23 cellular contexts compared by ENCODE assay signal in genomic region chr13:112116187-112116950, GRCh38. TPM values are rescaled to one million over a fixed set of nuclear protein-coding genes. Genes with fewer than 3 reads are reported as not detected.
DNase-seq lines count a peak whose midpoint lies in the region; ATAC-seq, FAIRE-seq and TF ChIP-seq lines count a peak whose summit lies in the region.
"Had no signal": no experiment of that assay in that cellular context is flagged by ENCODE, and none has a peak within 500 bp of the region (broad histone marks: within the 10 kb centered on the region; RNA-seq: fewer than 3 reads in every experiment).

No MANE protein-coding gene starts in this region.

- no peak for TF ChIP-seq EP300 in stomach (IDR thresholded peaks at IDR 0.05)

- H2BK120ac ChIP-seq in neuronal stem cell (ENCODE audit: low read depth, low read length), result peak overlapping the region; percentile 21

- peak overlapping the region; percentile 64 for H2BK12ac ChIP-seq in neuronal stem cell (ENCODE audit: low read length)

- H2BK15ac ChIP-seq in neuronal stem cell (ENCODE audit: low read length), result peak overlapping the region; percentile 70

- intact Hi-C loops in cardiac septum (cut with DNase I), result no loop called here
- intact Hi-C loops in heart right ventricle (cut with DNase I), result no loop called here
- intact Hi-C loops in stomach (cut with DNase I; ENCODE audit: low total_unique reads), result no loop called here

- H3K14ac ChIP-seq in neuronal stem cell (ENCODE audit: low read length), result no peak overlapping the region

- H3K9me3 ChIP-seq in heart right ventricle, result no peaks in the 10 kb centered on the region
- H3K9me3 ChIP-seq in neuronal stem cell (replicated peaks in 1 of 2; ENCODE audit: control insufficient read depth in 2 of 2, insufficient read depth in 1 of 2, low read depth in 1 of 2, low read length in 2 of 2), result peaks cover 0 to 4% of the 10 kb centered on the region in 2 donors
- H3K9me3 ChIP-seq in stomach, result no peaks in the 10 kb centered on the region

- H3K4me1 ChIP-seq in heart right ventricle (no peaks in the 10 kb centered on the region), neuronal stem cell (ENCODE audit: control insufficient read depth in 2 of 2, insufficient read depth in 1 of 2, low read depth in 1 of 2, low read length in 2 of 2) (peaks cover 3 to 23% of the 10 kb centered on the region in 2 donors), stomach (no peaks in the 10 kb centered on the region)

- H3K9ac ChIP-seq in neuronal stem cell (ENCODE audit: low read depth, low read length, poor library complexity), result no peak overlapping the region

- FAIRE-seq in frontal cortex (lab: Jason Lieb, UNC), result no peak
- FAIRE-seq: GM12891, GM18507 had no signal

- no peak overlapping the region for H2AFZ ChIP-seq in neuronal stem cell (ENCODE audit: low read length)

- 81 to 82% methylated on average over 22 of the region's 22 CpGs for WGBS in heart right ventricle, 2 donors
- no CpG with 5 or more reads among the region's 22 CpGs for WGBS in neuronal stem cell (ENCODE audit: extremely low coverage in 2 of 2, insufficient read length in 2 of 2, insufficient replicate concordance in 1 of 2), 2 donors
- WGBS in stomach, 5 donors, result 78 to 86% (median 84%) methylated on average over 22 of the region's 22 CpGs

- H2BK5ac ChIP-seq in neuronal stem cell (ENCODE audit: low read length), result no peak overlapping the region

- TF ChIP-seq CTCF in heart right ventricle (IDR thresholded peaks at IDR 0.05) (no peak), stomach (IDR thresholded peaks at IDR 0.05) (no peak)

- H3K27me3 ChIP-seq in heart right ventricle, result peaks cover 0 to 87% (median 69%) of the 10 kb centered on the region in 7 donors
- H3K27me3 ChIP-seq in neuronal stem cell (ENCODE audit: control insufficient read depth in 3 of 3, insufficient read depth in 3 of 3, low read depth in 1 of 3, low read length in 3 of 3), result no peaks in the 10 kb centered on the region
- peaks cover 0 to 88% (median 0%) of the 10 kb centered on the region in 3 donors for H3K27me3 ChIP-seq in stomach

- H4K8ac ChIP-seq in neuronal stem cell (ENCODE audit: low read depth, low read length), result no peak overlapping the region

- no peaks in the 10 kb centered on the region for H3K79me1 ChIP-seq in neuronal stem cell (ENCODE audit: low read depth, low read length)

- H2AK5ac ChIP-seq in neuronal stem cell (ENCODE audit: low read depth, low read length), result peak overlapping the region; percentile 72

- TF ChIP-seq POLR2A in stomach (IDR thresholded peaks at IDR 0.05), result no peak

- no peak overlapping the region for H3K23ac ChIP-seq in neuronal stem cell (ENCODE audit: low read depth, low read length, poor library complexity)

- no peak overlapping the region for H3K4ac ChIP-seq in neuronal stem cell (ENCODE audit: low read length)

- H3K27ac ChIP-seq in heart right ventricle (no peak overlapping the region), neuronal stem cell (replicated peaks; ENCODE audit: low read length) (no peak overlapping the region), stomach (no peak overlapping the region)

- DNase-seq in cardiac septum (ENCODE audit: low spot score), result peak; percentile 66
- no peak for DNase-seq in heart right ventricle
- DNase-seq in mesenteric fat pad (ENCODE audit: low spot score), result peak; percentile 53
- no peak for DNase-seq in neuronal stem cell (ENCODE audit: low spot score)
- DNase-seq in stomach, result peak; percentile 13
- no peak for DNase-seq in NK-92 (lab: John Stamatoyannopoulos, UW; ENCODE audit: unreplicated experiment)
- no peak for DNase-seq in activated CD4-positive, alpha-beta T cell treated with anti-CD3 and anti-CD28 coated beads for 1 hour
- DNase-seq in frontal cortex (ENCODE audit: low spot score in 2 of 2), result no peak
- DNase-seq: C1 segment of cervical spinal cord; Calu3; CD4-positive, alpha-beta memory T cell; COR-L47; DMS53; DMS79 treated with DMSO at 0.1 percent for 48 hours; GF-D8; GOT3; HCEC 1CT had no signal

- H4K91ac ChIP-seq in neuronal stem cell (ENCODE audit: low read depth, low read length, poor library complexity), result no peak overlapping the region

- no peak for ATAC-seq in heart right ventricle

- H3K4me3 ChIP-seq in heart right ventricle (no peak overlapping the region), neuronal stem cell (ENCODE audit: low read length in 2 of 2) (no peak overlapping the region), stomach (no peak overlapping the region)

- H3K18ac ChIP-seq in neuronal stem cell (ENCODE audit: low read length), result peak overlapping the region; percentile 58

- no peak overlapping the region for H3K4me2 ChIP-seq in neuronal stem cell (ENCODE audit: insufficient read depth, low read length, poor library complexity, severe bottlenecking)

- H3K36me3 ChIP-seq in heart right ventricle, result no peaks in the 10 kb centered on the region
- no peaks in the 10 kb centered on the region for H3K36me3 ChIP-seq in neuronal stem cell (replicated peaks in 1 of 2; ENCODE audit: control insufficient read depth in 2 of 2, insufficient read depth in 2 of 2, low read length in 2 of 2)
- no peaks in the 10 kb centered on the region for H3K36me3 ChIP-seq in stomach

RNA-seq across cellular contexts. Expression of gene SOX1, which starts 49.4 kb away (rescaled TPM):
- total RNA-seq in cardiac septum (not detected), heart right ventricle (not detected), mesenteric fat pad (not detected), stomach (not detected), frontal cortex (4.5 TPM)
- polyA plus RNA-seq in heart right ventricle (not detected), stomach (not detected)
- 12.8 TPM for polyA plus RNA-seq in neuronal stem cell (2013, experiment 1 of 2)
- 14.4 TPM for polyA plus RNA-seq in neuronal stem cell (2013, experiment 2 of 2)
- total RNA-seq: A172; Calu3; CD4-positive, alpha-beta memory T cell; G401; H7 had no signal
- polyA plus RNA-seq: BJ; CD4-positive, alpha-beta memory T cell had no signal

Comparison
In these comparisons a context has a peak if more than half of its experiments do, and no peak if none do; other contexts are left out.
1. DNase-seq: peak in cardiac septum (single experiment), mesenteric fat pad (single experiment) and stomach (single experiment); none in heart right ventricle (0 of 2), neuronal stem cell (single experiment), NK-92 (single experiment), activated CD4-positive, alpha-beta T cell treated with anti-CD3 and anti-CD28 coated beads for 1 hour (single experiment) and frontal cortex (0 of 2).